ENCODE assay signal across 30 cellular contexts in the genomic region with DNA sequence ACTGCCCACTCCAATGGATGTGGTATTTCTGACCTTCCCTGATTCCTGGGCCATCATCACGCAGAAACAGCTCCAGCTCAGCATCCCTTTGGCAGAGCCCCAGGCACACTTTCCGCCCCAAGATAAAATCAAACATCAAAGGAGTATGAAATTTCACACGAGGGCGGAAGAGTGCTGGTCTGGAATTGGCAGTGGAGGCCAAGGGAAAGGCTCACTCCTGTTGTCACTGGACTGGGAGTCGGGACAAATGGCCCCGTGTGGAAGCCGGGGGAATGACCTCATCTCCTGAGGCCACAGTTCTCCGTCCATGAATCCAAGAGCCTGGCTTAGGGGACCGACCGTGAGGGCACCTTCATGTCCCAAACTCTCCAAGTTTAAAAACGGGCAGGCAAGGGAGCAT. TPM values are rescaled to one million over a fixed set of nuclear protein-coding genes. Genes with fewer than 3 reads are reported as not detected.
"Had no signal": no experiment of that assay in that cellular context is flagged by ENCODE, and none has a peak within 500 bp of the region (broad histone marks: within the 10 kb centered on the region; RNA-seq: fewer than 3 reads in every experiment).

No MANE protein-coding gene starts in this region.

- H3K27ac Mint-ChIP-seq: dendritic cell treated with granulocyte-macrophage colony-stimulating factor and Interleukin-4, amounts not matched to agents 40 ng/mL and 50 ng/mL, for 4 days; memory B cell; natural killer cell; stimulated activated effector memory CD8-positive, alpha-beta T cell treated with anti-CD3 and anti-CD28 coated beads, Interleukin-12 subunit alpha, Interleukin-12 subunit beta, amount 100 ng/mL, for 72 hours had no signal

- H3K4me2 ChIP-seq: hepatocyte had no signal

- H3K4me1 Mint-ChIP-seq: memory B cell; natural killer cell; stimulated activated effector memory CD8-positive, alpha-beta T cell treated with anti-CD3 and anti-CD28 coated beads, Interleukin-12 subunit alpha, Interleukin-12 subunit beta, amount 100 ng/mL, for 72 hours had no signal

- H3K9me3 Mint-ChIP-seq: natural killer cell had no signal

- H3K27me3 ChIP-seq: foreskin keratinocyte, hepatocyte, ovary, testis, upper lobe of left lung had no signal

- H3K27me3 Mint-ChIP-seq: dendritic cell treated with granulocyte-macrophage colony-stimulating factor and Interleukin-4, amounts not matched to agents 40 ng/mL and 50 ng/mL, for 4 days had no signal

- H3K9me3 ChIP-seq: ovary, psoas muscle, sigmoid colon, testis had no signal

- H3K36me3 ChIP-seq: esophagus muscularis mucosa, gastroesophageal sphincter, heart left ventricle, ovary, sigmoid colon, tibial artery, upper lobe of left lung had no signal

- H3K4me3 Mint-ChIP-seq: dendritic cell treated with granulocyte-macrophage colony-stimulating factor and Interleukin-4, amounts not matched to agents 40 ng/mL and 50 ng/mL, for 4 days; memory B cell; natural killer cell; stimulated activated effector memory CD8-positive, alpha-beta T cell treated with anti-CD3 and anti-CD28 coated beads, Interleukin-12 subunit alpha, Interleukin-12 subunit beta, amount 100 ng/mL, for 72 hours had no signal

- H3K4me3 ChIP-seq: esophagus muscularis mucosa, gastroesophageal sphincter, heart left ventricle, hepatocyte, lung, ovary, psoas muscle, sigmoid colon, testis, tibial artery, upper lobe of left lung had no signal

- H3K27ac ChIP-seq: esophagus muscularis mucosa, foreskin keratinocyte, gastroesophageal sphincter, heart left ventricle, hepatocyte, ovary, psoas muscle, sigmoid colon, testis, tibial artery, upper lobe of left lung had no signal

- H3K36me3 Mint-ChIP-seq: memory B cell; natural killer cell; stimulated activated effector memory CD8-positive, alpha-beta T cell treated with anti-CD3 and anti-CD28 coated beads, Interleukin-12 subunit alpha, Interleukin-12 subunit beta, amount 100 ng/mL, for 72 hours had no signal

- H3K79me2 ChIP-seq: hepatocyte had no signal

- H2AFZ ChIP-seq: hepatocyte had no signal

- H3K4me1 ChIP-seq: esophagus muscularis mucosa, foreskin keratinocyte, gastroesophageal sphincter, heart left ventricle, psoas muscle, sigmoid colon, testis, tibial artery, upper lobe of left lung had no signal

- ATAC-seq: foreskin keratinocyte; gastroesophageal sphincter; heart left ventricle; left colon; natural killer cell; psoas muscle; right cardiac atrium; stimulated activated effector memory CD8-positive, alpha-beta T cell treated with anti-CD3 and anti-CD28 coated beads, Interleukin-12 subunit alpha, Interleukin-12 subunit beta, amount 100 ng/mL, for 72 hours; stimulated activated naive CD8-positive, alpha-beta T cell treated with anti-CD3 and anti-CD28 coated beads, Interleukin-15, Interleukin-2, amounts not matched to agents 100 U/mL and 50 U/mL, for 24 hours had no signal

- DNase-seq: effector CD8-positive, alpha-beta T cell; foreskin keratinocyte; heart left ventricle; kidney glomerular epithelial cell; left colon; natural killer cell; occipital lobe; ovary; posterior cingulate gyrus; psoas muscle; right cardiac atrium; stimulated activated CD4-positive, alpha-beta T cell treated with anti-CD3 and anti-CD28 coated beads, Interleukin-2, amount 100 ng/mL, for 24 hours; stimulated activated CD4-positive, alpha-beta T cell treated with anti-CD3 and anti-CD28 coated beads, Interleukin-4, amount 100 ng/mL, for 24 hours; stimulated activated naive CD8-positive, alpha-beta T cell treated with anti-CD3 and anti-CD28 coated beads, Interleukin-15, Interleukin-2, amounts not matched to agents 100 U/mL and 50 U/mL, for 24 hours; substantia nigra; testis; tibial artery; upper lobe of left lung had no signal

RNA-seq across cellular contexts. Expression of a gene that starts 40.9 kb away (rescaled TPM):
- total RNA-seq: endothelial cell of umbilical vein, liver, mononuclear cell, natural killer cell had no signal
- polyA plus RNA-seq: endothelial cell of umbilical vein, neural cell had no signal
